ENCODE assay signal across 19 cellular contexts in the genomic region with DNA sequence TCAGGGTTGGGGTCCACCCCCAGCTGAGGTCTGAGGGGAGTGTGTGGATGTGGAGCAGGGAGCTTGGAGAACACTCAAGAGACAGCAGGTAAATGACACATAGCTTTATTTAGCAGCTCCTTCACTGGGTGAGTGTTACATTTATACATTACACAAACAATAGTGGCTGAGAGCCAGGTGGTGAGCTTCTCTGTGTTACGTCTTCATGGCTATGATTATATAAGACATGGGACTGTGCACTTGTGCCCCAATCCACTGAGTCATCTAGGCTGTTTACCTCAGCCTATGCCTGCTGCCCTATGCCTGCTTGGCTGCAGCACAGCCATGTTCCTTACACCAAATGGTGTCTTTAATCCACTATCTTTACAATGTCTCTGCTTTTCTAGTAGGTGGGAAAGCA.
"Had no signal": no experiment of that assay in that cellular context is flagged by ENCODE, and none has a peak within 500 bp of the region (broad histone marks: within the 10 kb centered on the region; RNA-seq: fewer than 3 reads in every experiment).

No MANE protein-coding gene starts in this region.

- H3K9ac ChIP-seq: neural progenitor cell had no signal

- H3K27ac ChIP-seq: heart right ventricle, neural progenitor cell, prostate gland, right atrium auricular region, skin epidermis, vagina had no signal

- H3K4me1 ChIP-seq: heart right ventricle, neural progenitor cell, prostate gland, right atrium auricular region, vagina had no signal

- H3K9me3 ChIP-seq: heart right ventricle, prostate gland, right atrium auricular region, vagina had no signal

- H3K4me3 ChIP-seq: heart right ventricle, neural progenitor cell, prostate gland, right atrium auricular region, skin epidermis, vagina had no signal

- ATAC-seq: activated naive CD8-positive, alpha-beta T cell treated with anti-CD3 and anti-CD28 coated beads, Interleukin-2, amount 50 U/mL, for 24 hours; heart right ventricle; left ventricle myocardium superior; naive thymus-derived CD4-positive, alpha-beta T cell; T-cell had no signal

- H2AFZ ChIP-seq: neural progenitor cell had no signal

- H3K4me2 ChIP-seq: neural progenitor cell had no signal

- DNase-seq: activated B cell treated with CpG ODN at 0.5 μM for 24 hours; activated CD4-positive, alpha-beta memory T cell treated with anti-CD3 and anti-CD28 coated beads, Interleukin-2, amount 10 ng/mL, durations not matched to agents 7 days and 5 days; activated CD4-positive, alpha-beta T cell treated with anti-CD3 and anti-CD28 coated beads for 4 hours; activated naive CD4-positive, alpha-beta T cell treated with anti-CD3 and anti-CD28 coated beads, Interleukin-2, amount 10 ng/mL, durations not matched to agents 7 days and 5 days; activated naive CD8-positive, alpha-beta T cell treated with anti-CD3 and anti-CD28 coated beads, Interleukin-2, amount 50 U/mL, for 24 hours; activated T-cell treated with anti-CD3 and anti-CD28 coated beads, Interleukin-2, amount 50 U/mL, for 24 hours; aorta; effector memory CD4-positive, alpha-beta T cell; heart right ventricle; left ventricle myocardium superior; naive thymus-derived CD4-positive, alpha-beta T cell; T-cell; T-helper 9 cell; trophoblast cell had no signal

- H3K36me3 ChIP-seq: heart right ventricle, neural progenitor cell, prostate gland, right atrium auricular region, vagina had no signal

- H3K27me3 ChIP-seq: heart right ventricle, neural progenitor cell, right atrium auricular region, vagina had no signal
